1 cellular context compared by ENCODE assay signal in the genomic region with DNA sequence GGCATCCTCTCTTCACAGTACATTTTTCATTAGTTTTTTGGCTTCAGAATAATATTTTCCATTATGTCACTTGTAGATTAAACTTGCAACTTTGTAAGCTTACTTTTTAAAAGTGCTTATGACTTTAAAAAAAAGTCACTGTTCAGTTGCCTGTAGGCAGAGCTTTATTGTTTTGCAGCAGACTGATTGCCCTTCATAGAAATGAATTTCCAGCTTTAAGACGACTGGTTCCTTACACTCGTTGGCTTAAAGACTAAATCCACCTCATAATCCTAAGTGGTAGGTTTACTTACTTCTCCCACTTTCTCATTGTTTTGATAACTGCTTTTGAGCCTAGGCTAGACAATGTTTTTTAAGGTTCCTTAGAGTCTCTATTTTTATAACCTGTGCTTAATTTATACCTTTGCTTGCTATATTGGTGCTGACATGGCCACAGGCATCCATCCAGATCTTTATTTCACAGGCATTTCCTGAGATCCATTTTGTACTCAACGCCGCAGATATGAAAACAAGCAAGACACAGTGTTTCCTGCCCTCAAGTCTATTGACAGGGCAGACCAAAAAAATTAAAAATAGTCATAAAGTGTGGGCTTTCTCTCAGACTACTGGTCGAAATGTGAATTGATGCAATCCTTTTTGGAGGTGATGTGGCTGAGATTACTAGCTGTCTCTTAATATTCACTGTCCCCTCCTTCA.
TF ChIP-seq lines count a peak whose summit lies in the region.

No MANE protein-coding gene starts in this region.

TF ChIP-seq in endothelial cell of umbilical vein, 7 proteins besides CTCF, POLR2A, EP300 and RAD21:
- TF ChIP-seq EZH2 (IDR thresholded peaks at IDR 0.05; ENCODE audit: borderline replicate concordance, low read depth, low read length, severe bottlenecking) (no peak), FOS (IDR thresholded peaks at IDR 0.05; ENCODE audit: borderline replicate concordance, insufficient read depth, low read length) (no peak), POLR2AphosphoS5 (IDR thresholded peaks at IDR 0.05; ENCODE audit: insufficient read depth, low read depth, low read length) (peak; percentile 59), JUN (IDR thresholded peaks at IDR 0.05; ENCODE audit: borderline replicate concordance, insufficient read depth, insufficient read length, low read depth) (peak; percentile 31), MYC (IDR thresholded peaks at IDR 0.05; ENCODE audit: low read depth, low read length) (no peak), GATA2 (IDR thresholded peaks at IDR 0.05; ENCODE audit: insufficient read depth, insufficient read length, low read depth, low read length) (peak; percentile 75)
- TF ChIP-seq, protein P1, sequence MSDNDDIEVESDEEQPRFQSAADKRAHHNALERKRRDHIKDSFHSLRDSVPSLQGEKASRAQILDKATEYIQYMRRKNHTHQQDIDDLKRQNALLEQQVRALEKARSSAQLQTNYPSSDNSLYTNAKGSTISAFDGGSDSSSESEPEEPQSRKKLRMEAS (IDR thresholded peaks at IDR 0.05; ENCODE audit: insufficient read depth, insufficient read length): no peak
